ENCODE assay signal across 13 cellular contexts in genomic region chr6:53309897-53310291, GRCh38. TPM values are rescaled to one million over a fixed set of nuclear protein-coding genes. Genes with fewer than 3 reads are reported as not detected.
DNase-seq lines count a peak whose midpoint lies in the region; ATAC-seq, FAIRE-seq and TF ChIP-seq lines count a peak whose summit lies in the region.
"Had no signal": no experiment of that assay in that cellular context is flagged by ENCODE, and none has a peak within 500 bp of the region (broad histone marks: within the 10 kb centered on the region; RNA-seq: fewer than 3 reads in every experiment).

No MANE protein-coding gene starts in this region.

- no peak for TF ChIP-seq RAD21 in K562 (CRISPR knock-in tag; conservative IDR thresholded peaks at IDR 0.05 in 1 of 2, IDR thresholded peaks at IDR 0.05 in 1 of 2)

- POLR2A ChIA-PET in K562 (lab: Yijun Ruan, JAX), result interaction anchor here (0.6 to 2.6 kb wide), 9 partner anchors 9 to 139 kb away, joined by 3 to 17 read pairs (median 3); no protein-coding TSS in a partner anchor

- H4K20me1 ChIP-seq in BLaER1 (peaks cover 49% of the 10 kb centered on the region), Loucy (ENCODE audit: insufficient read depth, low read length, poor library complexity, severe bottlenecking) (peaks cover 59% of the 10 kb centered on the region), K562 (replicated peaks; ENCODE audit: control insufficient read depth, insufficient read depth, low read length) (peaks cover 8% of the 10 kb centered on the region)

- CTCF ChIA-PET in K562 (lab: Yijun Ruan, JAX; ENCODE audit: low intra/inter-chr PET ratio), result no interaction called here

- BruUV-seq in K562 (replicated peaks; lab: Mats Ljungman, UMichigan), result no TSS peak

- H3K9ac ChIP-seq in BLaER1 (peak overlapping the region; percentile 51), Loucy (ENCODE audit: low read depth, low read length, poor library complexity, severe bottlenecking) (peak overlapping the region; percentile 93), K562 (ENCODE audit: insufficient read depth in 1 of 2, low read depth in 2 of 2, low read length in 2 of 2) (peak overlapping the region; percentile 28 to 58; a peak in 3 of 4 replicates)

- H3K9me1 ChIP-seq in K562 (ENCODE audit: control insufficient read depth, insufficient read depth, low read length), result peaks cover 4% of the 10 kb centered on the region

- H3K9me3 ChIP-seq in BLaER1, result peaks cover 29% of the 10 kb centered on the region; the same call in 1 of the 2 replicates
- no peaks in the 10 kb centered on the region for H3K9me3 ChIP-seq in Loucy (ENCODE audit: insufficient read depth, low read depth, low read length)
- no peaks in the 10 kb centered on the region for H3K9me3 ChIP-seq in K562 (replicated peaks; ENCODE audit: control insufficient read depth, insufficient read depth, low read depth, low read length)

- no peak for TF ChIP-seq POLR2A in K562 (conservative IDR thresholded peaks at IDR 0.05)

- ATAC-seq in GM19035 (IDR thresholded peaks at IDR 0.05; ENCODE audit: unreplicated experiment) (peak; percentile 12), K562 (no peak), esophagus mucosa (no peak), SK-N-SH treated with all-trans-retinoic acid at 6 μM for 48 hours (no peak)

- H3K27me3 ChIP-seq in BLaER1 (no peaks in the 10 kb centered on the region), Loucy (ENCODE audit: insufficient read depth, low read length, poor library complexity, severe bottlenecking) (no peaks in the 10 kb centered on the region), K562 (ENCODE audit: control insufficient read depth in 2 of 2, insufficient read depth in 2 of 2, low read length in 2 of 2) (no peaks in the 10 kb centered on the region)

- no peak for FAIRE-seq in K562 (lab: Jason Lieb, UNC)

- in situ Hi-C loops in K562 (cut with MboI), result no loop called here

- WGBS in K562 (ENCODE audit: insufficient coverage, low coverage, missing lambda C conversion rate), result 6% methylated on average over 3 of the region's 3 CpGs

- intact Hi-C loops in K562 (cut with micrococcal nuclease), result loop anchor here (5.0 kb wide), 1 partner anchor 37 kb away; the partner anchor contains the start of gene ELOVL5

- H2AFZ ChIP-seq in Loucy (ENCODE audit: low read length) (no peak overlapping the region), K562 (ENCODE audit: low read depth, low read length) (no peak overlapping the region)

- no peak for TF ChIP-seq EP300 in K562 (IDR thresholded peaks at IDR 0.05; ENCODE audit: low read length)

- H3K4me3 ChIP-seq in BLaER1 (no peak overlapping the region; the same call in 1 of the 2 replicates), Loucy (ENCODE audit: low read length, poor library complexity, severe bottlenecking) (peak overlapping the region; percentile 69), K562 (no peak overlapping the region)

- peaks cover 79% of the 10 kb centered on the region for H3K4me1 ChIP-seq in BLaER1
- H3K4me1 ChIP-seq in Loucy (ENCODE audit: insufficient read depth, low read length, poor library complexity, severe bottlenecking), result peaks cover 86% of the 10 kb centered on the region
- peaks cover 17 to 74% of the 10 kb centered on the region in 2 experiments for H3K4me1 ChIP-seq in K562 (replicated peaks in 1 of 2; ENCODE audit: control insufficient read depth in 2 of 2, insufficient read depth in 2 of 2, low read length in 2 of 2)

- H3K4me2 ChIP-seq in BLaER1 (peak overlapping the region; percentile 76), Loucy (ENCODE audit: low read depth, low read length, poor library complexity, severe bottlenecking) (peak overlapping the region; percentile 84), K562 (ENCODE audit: insufficient read depth, low read length) (peak overlapping the region; percentile 58; the same call in 1 of the 2 replicates)

- H3K27ac ChIP-seq in BLaER1 (peak overlapping the region; percentile 60), K562 (ENCODE audit: extremely low read depth, low read depth, low read length) (peak overlapping the region; percentile 86)

- peaks cover 81% of the 10 kb centered on the region for H3K79me2 ChIP-seq in Loucy (ENCODE audit: insufficient read depth, low read length)
- peaks cover 87% of the 10 kb centered on the region for H3K79me2 ChIP-seq in K562 (ENCODE audit: control insufficient read depth, insufficient read depth, low read length)

- peaks cover 42% of the 10 kb centered on the region for H3F3A ChIP-seq in Loucy (ENCODE audit: low read depth)

- no peaks in the 10 kb centered on the region for H3K9me2 ChIP-seq in Loucy (replicated peaks; ENCODE audit: low read depth, low read length)

- TF ChIP-seq CTCF in Loucy (conservative IDR thresholded peaks at IDR 0.05; ENCODE audit: low read length) (no peak), K562 (IDR thresholded peaks at IDR 0.05 in 2 of 3, conservative IDR thresholded peaks at IDR 0.05 in 1 of 3; ENCODE audit: insufficient read depth in 2 of 3, low read depth in 1 of 3, low read length in 3 of 3) (no peak)

- no peak for DNase-seq in K562 (ENCODE audit: extremely low read depth in 1 of 4, low spot score in 3 of 4)
- DNase-seq in C1 segment of cervical spinal cord (lab: John Stamatoyannopoulos, UW), result no peak
- no peak for DNase-seq in AG20443 (ENCODE audit: low spot score)
- DNase-seq: activated gamma-delta T cell; effector CD4-positive, alpha-beta T cell; NCI-H1930; stimulated activated CD4-positive, alpha-beta T cell treated with anti-CD3 and anti-CD28 coated beads, Interleukin-2, amount 100 ng/mL, for 24 hours; trophoblast cell had no signal

- H3K36me3 ChIP-seq in BLaER1, result peaks cover 31% of the 10 kb centered on the region
- H3K36me3 ChIP-seq in Loucy (ENCODE audit: insufficient read depth, low read length), result no peaks in the 10 kb centered on the region
- H3K36me3 ChIP-seq in K562 (ENCODE audit: control insufficient read depth, insufficient read depth, low read length), result peaks cover 13% of the 10 kb centered on the region; the same call in 2 of the 3 replicates

TF ChIP-seq in K562, 482 proteins besides CTCF, POLR2A, EP300 and RAD21:
- TF ChIP-seq DMBX1 (CRISPR knock-in tag; IDR thresholded peaks at IDR 0.05; ENCODE audit: borderline replicate concordance) (0 out of 2 replicates have a peak, but pooled peaks have one; percentile 5), ARNT (IDR thresholded peaks at IDR 0.05) (no peak), KAT2B (IDR thresholded peaks at IDR 0.05; ENCODE audit: low read depth, low read length) (no peak), ZFX (CRISPR knock-in tag; IDR thresholded peaks at IDR 0.05) (peak; percentile 40; the same call in 1 of the 2 replicates), ZBTB17 (CRISPR knock-in tag; IDR thresholded peaks at IDR 0.05) (0 out of 2 replicates have a peak, but pooled peaks have one; percentile 11), JUND (IDR thresholded peaks at IDR 0.05; ENCODE audit: borderline replicate concordance, low read depth, low read length) (0 out of 2 replicates have a peak, but pooled peaks have one; percentile 1), JUND (tag; IDR thresholded peaks at IDR 0.05; ENCODE audit: borderline replicate concordance, low read depth, low read length) (no peak), NFE2 (IDR thresholded peaks at IDR 0.05; ENCODE audit: low read depth) (no peak)

TF ChIP-seq in SK-N-SH treated with all-trans-retinoic acid at 6 μM for 48 hours, 23 proteins besides CTCF, POLR2A, EP300 and RAD21 (continues in another document):
- TF ChIP-seq ZFP3 (CRISPR knock-in tag; IDR thresholded peaks at IDR 0.05), result no peak
- TF ChIP-seq ZNF565 (CRISPR knock-in tag; conservative IDR thresholded peaks at IDR 0.05; ENCODE audit: low read depth), result no peak
- no peak for TF ChIP-seq BACH2 (CRISPR knock-in tag; IDR thresholded peaks at IDR 0.05; ENCODE audit: borderline replicate concordance)
- TF ChIP-seq ZC3H10 (CRISPR knock-in tag; IDR thresholded peaks at IDR 0.05), result no peak
- TF ChIP-seq PPARA (CRISPR knock-in tag; IDR thresholded peaks at IDR 0.05; ENCODE audit: borderline replicate concordance), result no peak
- TF ChIP-seq TOX (CRISPR knock-in tag; IDR thresholded peaks at IDR 0.05; ENCODE audit: borderline replicate concordance), result no peak
- TF ChIP-seq SNAI2 (CRISPR knock-in tag; IDR thresholded peaks at IDR 0.05), result no peak
- TF ChIP-seq, protein P1, sequence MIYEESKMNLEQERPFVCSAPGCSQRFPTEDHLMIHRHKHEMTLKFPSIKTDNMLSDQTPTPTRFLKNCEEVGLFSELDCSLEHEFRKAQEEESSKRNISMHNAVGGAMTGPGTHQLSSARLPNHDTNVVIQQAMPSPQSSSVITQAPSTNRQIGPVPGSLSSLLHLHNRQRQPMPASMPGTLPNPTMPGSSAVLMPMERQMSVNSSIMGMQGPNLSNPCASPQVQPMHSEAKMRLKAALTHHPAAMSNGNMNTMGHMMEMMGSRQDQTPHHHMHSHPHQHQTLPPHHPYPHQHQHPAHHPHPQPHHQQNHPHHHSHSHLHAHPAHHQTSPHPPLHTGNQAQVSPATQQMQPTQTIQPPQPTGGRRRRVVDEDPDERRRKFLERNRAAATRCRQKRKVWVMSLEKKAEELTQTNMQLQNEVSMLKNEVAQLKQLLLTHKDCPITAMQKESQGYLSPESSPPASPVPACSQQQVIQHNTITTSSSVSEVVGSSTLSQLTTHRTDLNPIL (CRISPR knock-in tag; IDR thresholded peaks at IDR 0.05; ENCODE audit: low read depth), result no peak

RNA-seq across cellular contexts. Expression of gene ELOVL5, which starts 38.9 kb away (rescaled TPM):
- 254 and 349 TPM in 2 replicates for total RNA-seq in K562 (2011; cell fraction: chromatin; rRNA removed; ENCODE audit: low replicate concordance)
- 242 and 277 TPM in 2 replicates for total RNA-seq in K562 (2011; cell fraction: nucleolus; rRNA removed)
- 310 and 344 TPM in 2 replicates for total RNA-seq in K562 (2011; cell fraction: nucleoplasm; rRNA removed)
- total RNA-seq in K562 (2014; rRNA removed) (70.6 and 80.6 TPM in 2 replicates), K562 (2014; rRNA removed; fragmentation: Illumina TruSeq; extraction: Trizol) (131 and 151 TPM in 2 replicates), K562 (2015; rRNA removed; fragmentation: Illumina TruSeq; extraction: Trizol) (122 and 132 TPM in 2 replicates), K562 (2021) (134 and 151 TPM in 2 replicates), esophagus mucosa (33.1 TPM)
- polyA plus RNA-seq in K562 (2011; rRNA removed) (245 TPM in 2 replicates), K562 (2014; fragmentation: Illumina TruSeq; extraction: Trizol) (150 and 172 TPM in 2 replicates), K562 (2014; fragmentation: Nextera tagmentation; extraction: Ambion mirVana) (100 to 1,000 TPM; 124 to 148 TPM), K562 (2014; rRNA removed) (107 and 109 TPM in 2 replicates)
- polyA plus RNA-seq in K562 (2011; cell fraction: cytosol; rRNA removed), result 106 and 186 TPM in 2 replicates
- 434 and 508 TPM in 2 replicates for polyA plus RNA-seq in K562 (2011; cell fraction: nucleus; rRNA removed)
- 143 and 177 TPM in 2 replicates for polyA plus RNA-seq in K562 (2012)
- polyA minus RNA-seq in K562 (2011; rRNA and poly(A)+ RNA removed), result 294 and 362 TPM in 2 replicates
- 132 and 149 TPM in 2 replicates for polyA minus RNA-seq in K562 (2011; cell fraction: cytosol; rRNA and poly(A)+ RNA removed)
- polyA minus RNA-seq in K562 (2011; cell fraction: nucleus; rRNA and poly(A)+ RNA removed), result 163 and 262 TPM in 2 replicates

Comparison
In these comparisons a context has a peak if more than half of its experiments do, and no peak if none do; other contexts are left out.
1. H3K9ac ChIP-seq: peak in every context shown above with its lines; median percentile 93 in Loucy; 51 in BLaER1; 43 in K562.